In genomic region chr21:34074283-34075098, GRCh38 we compare ENCODE assay signal across 8 cellular contexts. TPM values are rescaled to one million over a fixed set of nuclear protein-coding genes. Genes with fewer than 3 reads are reported as not detected.
DNase-seq lines count a peak whose midpoint lies in the region; ATAC-seq and TF ChIP-seq lines count a peak whose summit lies in the region.

No MANE protein-coding gene starts in this region.

- TF ChIP-seq CTCF in CD14-positive monocyte (IDR thresholded peaks at IDR 0.05) (no peak), ascending aorta (IDR thresholded peaks at IDR 0.05) (no peak), kidney epithelial cell (IDR thresholded peaks at IDR 0.05; ENCODE audit: insufficient read depth, low read length, poor library complexity, severe bottlenecking) (no peak)

- peaks cover 46% of the 10 kb centered on the region for H3K4me1 Mint-ChIP-seq in CD14-positive monocyte

- peaks cover 21 to 26% of the 10 kb centered on the region in 2 donors for H3K36me3 Mint-ChIP-seq in CD14-positive monocyte

- H3K4me3 ChIP-seq in HUES64 (ENCODE audit: low read length) (peak overlapping the region; percentile 83), ascending aorta (peak overlapping the region; percentile 75 to 93), kidney epithelial cell (ENCODE audit: low read depth, low read length) (peak overlapping the region; percentile 90), stomach smooth muscle (ENCODE audit: low read length in 2 of 2) (peak overlapping the region; percentile 75 to 86)

- DNase-seq in CD14-positive monocyte (ENCODE audit: low spot score) (no peak), ascending aorta (ENCODE audit: low spot score in 2 of 2) (no peak), kidney epithelial cell (ENCODE audit: low read depth) (no peak), SW480 (ENCODE audit: low spot score) (no peak)
- DNase-seq in activated CD4-positive, alpha-beta T cell treated with anti-CD3 and anti-CD28 coated beads for 48 hours = no peak

- H3K27ac Mint-ChIP-seq in CD14-positive monocyte = peak overlapping the region in 6 of 7 donors; percentile 63 to 87 (median 80)

- H3K4me3 Mint-ChIP-seq in CD14-positive monocyte = peak overlapping the region; percentile 92 to 96

- peaks cover 37% of the 10 kb centered on the region for H3K4me1 ChIP-seq in HUES64 (ENCODE audit: insufficient read depth, low read length)
- peaks cover 7 to 24% of the 10 kb centered on the region in 2 donors for H3K4me1 ChIP-seq in ascending aorta
- H3K4me1 ChIP-seq in stomach smooth muscle (ENCODE audit: control insufficient read depth, insufficient read depth, low read length) = peaks cover 13% of the 10 kb centered on the region

- intact Hi-C loops in CD14-positive monocyte (cut with micrococcal nuclease) = loop anchor here (5.0 kb wide), 3 partner anchors 128 to 152 kb away; no protein-coding TSS in a partner anchor
- intact Hi-C loops in ascending aorta (cut with DNase I) = loop anchor here (1.0 kb wide), 1 partner anchor 127 kb away; no protein-coding TSS in a partner anchor

- WGBS in HUES64 = 2% methylated on average over 31 of the region's 32 CpGs

- H3K9ac ChIP-seq in HUES64 (ENCODE audit: low read depth, low read length) (peak overlapping the region; percentile 76), stomach smooth muscle (ENCODE audit: low read length in 2 of 2) (peak overlapping the region; percentile 72 to 86)

- H3K9me3 Mint-ChIP-seq in CD14-positive monocyte = peaks cover 0 to 1% (median 0%) of the 10 kb centered on the region in 7 donors

- H3K27me3 ChIP-seq in HUES64 (ENCODE audit: insufficient read depth, low read length) (peaks cover 6% of the 10 kb centered on the region), ascending aorta (no peaks in the 10 kb centered on the region), kidney epithelial cell (ENCODE audit: control insufficient read depth, insufficient read depth, low read length) (no peaks in the 10 kb centered on the region), stomach smooth muscle (ENCODE audit: control insufficient read depth in 1 of 2, insufficient read depth in 2 of 2, low read length in 2 of 2) (no peaks in the 10 kb centered on the region)

- ATAC-seq in activated CD4-positive, CD25-positive, alpha-beta regulatory T cell treated with anti-CD3 and anti-CD28 coated beads, Interleukin-2, amount 50 U/mL, for 24 hours = no peak

- peaks cover 0 to 3% (median 3%) of the 10 kb centered on the region in 3 donors for H3K27me3 Mint-ChIP-seq in CD14-positive monocyte (ENCODE audit: low read depth in 3 of 3)

- no peaks in the 10 kb centered on the region for H3K9me3 ChIP-seq in HUES64 (ENCODE audit: insufficient read depth, low read depth, low read length)
- no peaks in the 10 kb centered on the region for H3K9me3 ChIP-seq in ascending aorta
- no peaks in the 10 kb centered on the region for H3K9me3 ChIP-seq in stomach smooth muscle (ENCODE audit: control insufficient read depth in 2 of 2, low read length in 2 of 2)

- H3K36me3 ChIP-seq in HUES64 (ENCODE audit: insufficient read depth, low read length) (peaks cover 28% of the 10 kb centered on the region), ascending aorta (no peaks in the 10 kb centered on the region), kidney epithelial cell (ENCODE audit: control insufficient read depth, insufficient read depth, low read length) (no peaks in the 10 kb centered on the region), stomach smooth muscle (ENCODE audit: control insufficient read depth in 2 of 2, insufficient read depth in 2 of 2, low read length in 2 of 2) (no peaks in the 10 kb centered on the region)

- H3K27ac ChIP-seq in HUES64 (ENCODE audit: low read depth, low read length) (peak overlapping the region; percentile 2; the same call in 1 of the 2 replicates), ascending aorta (peak overlapping the region; percentile 57 to 69), stomach smooth muscle (ENCODE audit: low read length) (peak overlapping the region; percentile 41)

RNA-seq across cellular contexts. Expression of gene MRPS6, which starts 1.1 kb away (rescaled TPM):
- 100 to 1,000 TPM; 101 to 124 TPM for polyA plus RNA-seq in CD14-positive monocyte
- 130 TPM for polyA plus RNA-seq in HUES64 (2013, experiment 1 of 2)
- polyA plus RNA-seq in HUES64 (2013, experiment 2 of 2) = 148 TPM
- 17.8 TPM for total RNA-seq in ascending aorta
- 32.8 and 34.9 TPM in 2 replicates for total RNA-seq in kidney epithelial cell

RNA-seq across cellular contexts. Expression of gene SLC5A3, which starts 1.1 kb away (rescaled TPM):
- 1 to 10 TPM; 1.2 to 1.6 TPM for polyA plus RNA-seq in CD14-positive monocyte
- 6.8 TPM for polyA plus RNA-seq in HUES64 (2013, experiment 1 of 2)
- 7.4 TPM for polyA plus RNA-seq in HUES64 (2013, experiment 2 of 2)
- total RNA-seq in ascending aorta (8.4 TPM), kidney epithelial cell (11.8 TPM in 2 replicates)

Comparison
In these comparisons a context has a peak if more than half of its experiments do, and no peak if none do; other contexts are left out.
1. H3K27ac ChIP-seq: peak in every context shown above with its lines; median percentile 63 in ascending aorta; 41 in stomach smooth muscle; 2 in HUES64.